ENCODE assay signal across 34 cellular contexts in genomic region chr11:13405220-13405619, GRCh38.
"Had no signal": no experiment of that assay in that cellular context is flagged by ENCODE, and none has a peak within 500 bp of the region (broad histone marks: within the 10 kb centered on the region; RNA-seq: fewer than 3 reads in every experiment).

No MANE protein-coding gene starts in this region.

- DNase-seq: activated B cell treated with CpG ODN at 0.5 μM for 24 hours; activated CD4-positive, alpha-beta memory T cell treated with anti-CD3 and anti-CD28 coated beads for 36 hours; activated CD4-positive, alpha-beta T cell treated with anti-CD3 and anti-CD28 coated beads for 4 hours; activated CD4-positive, alpha-beta T cell treated with anti-CD3 and anti-CD28 coated beads, Interleukin-2, amount 10 ng/mL, durations not matched to agents 24 days and 14 days; activated CD4-positive, alpha-beta T cell treated with anti-CD3 and anti-CD28 coated beads, Interleukin-2, amount 50 U/mL, for 1 hour; activated CD4-positive, alpha-beta T cell treated with anti-CD3 and anti-CD28 coated beads, Interleukin-2, amount 50 U/mL, for 4 hours; activated CD4-positive, CD25-positive, alpha-beta regulatory T cell treated with anti-CD3 and anti-CD28 coated beads, Interleukin-2, amount 50 U/mL, for 72 hours; activated CD8-positive, alpha-beta memory T cell treated with anti-CD3 and anti-CD28 coated beads, Interleukin-2, amount 50 U/mL, for 4 hours; activated CD8-positive, alpha-beta T cell treated with anti-CD3 and anti-CD28 coated beads for 36 hours; activated effector memory CD4-positive, alpha-beta T cell treated with anti-CD3 and anti-CD28 coated beads, Interleukin-2, amount 50 U/mL, for 16 hours; activated gamma-delta T cell treated with Interleukin-2 at 50 U/mL for 16 hours; activated naive CD4-positive, alpha-beta T cell; activated naive CD4-positive, alpha-beta T cell treated with anti-CD3 and anti-CD28 coated beads for 36 hours; activated naive CD4-positive, alpha-beta T cell treated with anti-CD3 and anti-CD28 coated beads, Interleukin-2, amount 50 U/mL, for 16 hours; activated naive CD8-positive, alpha-beta T cell treated with anti-CD3 and anti-CD28 coated beads for 36 hours; activated T-cell treated with anti-CD3 and anti-CD28 coated beads for 4 hours; activated T-cell treated with anti-CD3 and anti-CD28 coated beads, Interleukin-2, amount 50 U/mL, for 1 hour; activated T-cell treated with anti-CD3 and anti-CD28 coated beads, Interleukin-2, amount 50 U/mL, for 4 hours; activated T-cell treated with anti-CD3 and anti-CD28 coated beads, Interleukin-2, amount 50 U/mL, for 72 hours; adrenal gland; amniotic stem cell; aorta; body of pancreas; brain microvascular endothelial cell; central memory CD4-positive, alpha-beta T cell; T-helper 1 cell; T-helper 2 cell; T-helper 9 cell had no signal

- H3K36me3 ChIP-seq: breast epithelium had no signal

- FAIRE-seq: astrocyte, TTC549 had no signal

- H3K4me3 ChIP-seq: adrenal gland, body of pancreas, breast epithelium had no signal

- H3K4me1 ChIP-seq: adrenal gland, body of pancreas, breast epithelium had no signal

- H3K27me3 ChIP-seq: adrenal gland, body of pancreas, brain microvascular endothelial cell, breast epithelium had no signal

- H3K9me3 ChIP-seq: adrenal gland, body of pancreas, breast epithelium had no signal

- ATAC-seq: activated CD8-positive, alpha-beta T cell treated with anti-CD3 and anti-CD28 coated beads for 36 hours; activated naive CD4-positive, alpha-beta T cell treated with anti-CD3 and anti-CD28 coated beads, Interleukin-2, amount 50 U/mL, for 72 hours; activated T-cell treated with anti-CD3 and anti-CD28 coated beads, Interleukin-2, amount 50 U/mL, for 4 hours; activated T-cell treated with anti-CD3 and anti-CD28 coated beads, Interleukin-2, amount 50 U/mL, for 72 hours; activated T-helper 17 cell treated with anti-CD3 and anti-CD28 coated beads, Interleukin-2, amount 50 U/mL, for 72 hours; body of pancreas had no signal

- H3K27ac ChIP-seq: adrenal gland, body of pancreas, brain microvascular endothelial cell, breast epithelium, VCaP had no signal
